In the genomic region with DNA sequence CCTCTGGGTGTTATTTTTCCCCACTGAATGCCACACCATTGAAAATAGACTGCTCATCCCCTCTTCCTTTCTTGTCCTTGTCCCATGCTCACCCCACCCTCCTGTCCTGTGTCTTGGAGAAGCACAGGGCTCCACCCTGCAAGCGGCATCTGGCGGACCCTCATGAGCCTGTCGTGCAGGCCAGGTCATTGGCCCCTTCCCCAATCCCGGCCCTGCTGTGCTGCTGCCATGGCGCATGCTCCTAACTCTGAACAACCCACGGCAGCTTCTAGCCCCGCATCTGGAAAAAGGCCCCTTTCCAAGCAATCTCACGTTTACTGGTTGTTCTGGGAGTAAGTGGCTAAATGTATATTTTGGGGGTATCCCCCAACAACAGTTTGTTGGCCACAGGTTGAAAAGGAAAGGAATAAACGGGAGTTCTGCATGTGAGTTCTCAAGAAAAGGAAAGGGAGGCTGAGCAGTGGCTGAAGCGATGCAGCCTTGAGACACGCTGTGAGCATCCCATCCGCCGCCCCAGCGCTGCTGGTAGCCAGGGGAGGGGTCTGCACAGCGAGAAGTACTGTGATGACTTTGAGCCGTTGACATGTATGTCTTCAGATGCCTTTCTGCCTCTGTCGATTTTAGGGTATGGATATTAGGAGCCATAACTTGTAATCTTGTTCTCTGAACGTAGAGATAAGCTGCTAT, we compare ENCODE assay signal across 23 cellular contexts.
"Had no signal": no experiment of that assay in that cellular context is flagged by ENCODE, and none has a peak within 500 bp of the region (broad histone marks: within the 10 kb centered on the region; RNA-seq: fewer than 3 reads in every experiment).

No MANE protein-coding gene starts in this region.

- H3K4me3 ChIP-seq: left lung, ovary, right lobe of liver, skin epidermis, thoracic aorta had no signal

- DNase-seq: activated CD4-positive, alpha-beta T cell treated with anti-CD3 and anti-CD28 coated beads for 4 hours; activated CD4-positive, alpha-beta T cell treated with anti-CD3 and anti-CD28 coated beads, Interleukin-2, amount 50 U/mL, for 48 hours; activated CD4-positive, CD25-positive, alpha-beta regulatory T cell; activated naive CD4-positive, alpha-beta T cell; activated T-cell treated with anti-CD3 and anti-CD28 coated beads, Interleukin-2, amount 50 U/mL, for 1 hour; effector CD4-positive, alpha-beta T cell; foreskin melanocyte; immature natural killer cell; left lung; ovary; right lobe of liver; stimulated activated CD4-positive, alpha-beta T cell treated with anti-CD3 and anti-CD28 coated beads, Interleukin-2, amount 100 ng/mL, for 24 hours; stimulated activated naive CD4-positive, alpha-beta T cell treated with Interleukin-2 at 50 U/mL for 16 hours; T1000 had no signal

- H3K36me3 ChIP-seq: ovary had no signal

- ATAC-seq: activated T-helper 17 cell treated with anti-CD3 and anti-CD28 coated beads, Interleukin-2, amount 50 U/mL, for 72 hours; left lung had no signal

- H3K4me1 ChIP-seq: left lung, right lobe of liver had no signal

- H3K27me3 ChIP-seq: left lung, neutrophil, ovary, right lobe of liver had no signal

- H3K4me1 Mint-ChIP-seq: activated T-helper 17 cell treated with anti-CD3 and anti-CD28 coated beads, Interleukin-2, amount 50 U/mL, for 72 hours; immature natural killer cell; mesothelial cell of epicardium had no signal

- H3K4me3 Mint-ChIP-seq: activated T-helper 17 cell treated with anti-CD3 and anti-CD28 coated beads, Interleukin-2, amount 50 U/mL, for 72 hours; dendritic cell treated with granulocyte-macrophage colony-stimulating factor and Interleukin-4, amounts not matched to agents 40 ng/mL and 50 ng/mL, for 4 days; immature natural killer cell; mesothelial cell of epicardium; nephron; T-helper 1 cell treated with Interleukin-12 subunit alpha and Interleukin-12 subunit beta and Interleukin-4 antibody, amounts not matched to agents 30 μg/mL and 1 μg/mL, for 36 hours; type B pancreatic cell had no signal

- H3K27ac ChIP-seq: left lung, neutrophil, ovary, right lobe of liver, skin epidermis, thoracic aorta had no signal

- H3K27ac Mint-ChIP-seq: activated T-helper 17 cell treated with anti-CD3 and anti-CD28 coated beads, Interleukin-2, amount 50 U/mL, for 72 hours; dendritic cell treated with granulocyte-macrophage colony-stimulating factor and Interleukin-4, amounts not matched to agents 40 ng/mL and 50 ng/mL, for 4 days; mesothelial cell of epicardium; T-helper 1 cell treated with Interleukin-12 subunit alpha and Interleukin-12 subunit beta and Interleukin-4 antibody, amounts not matched to agents 30 μg/mL and 1 μg/mL, for 36 hours; type B pancreatic cell had no signal

- H3K27me3 Mint-ChIP-seq: activated T-helper 17 cell treated with anti-CD3 and anti-CD28 coated beads, Interleukin-2, amount 50 U/mL, for 72 hours; dendritic cell treated with granulocyte-macrophage colony-stimulating factor and Interleukin-4, amounts not matched to agents 40 ng/mL and 50 ng/mL, for 4 days; type B pancreatic cell had no signal

- H3K9me3 ChIP-seq: left lung, neutrophil, ovary, right lobe of liver, thoracic aorta had no signal

- H3K9me3 Mint-ChIP-seq: activated T-helper 17 cell treated with anti-CD3 and anti-CD28 coated beads, Interleukin-2, amount 50 U/mL, for 72 hours; dendritic cell treated with granulocyte-macrophage colony-stimulating factor and Interleukin-4, amounts not matched to agents 40 ng/mL and 50 ng/mL, for 4 days; immature natural killer cell; mesothelial cell of epicardium; nephron; T-helper 1 cell treated with Interleukin-12 subunit alpha and Interleukin-12 subunit beta and Interleukin-4 antibody, amounts not matched to agents 30 μg/mL and 1 μg/mL, for 36 hours; type B pancreatic cell had no signal
